1 cellular context compared by ENCODE assay signal in genomic region chr6:34233867-34234266, GRCh38.
TF ChIP-seq lines count a peak whose summit lies in the region.

No MANE protein-coding gene starts in this region.

TF ChIP-seq in SK-N-SH, 30 proteins besides CTCF, POLR2A, EP300 and RAD21:
- TF ChIP-seq SIN3A (IDR thresholded peaks at IDR 0.05; ENCODE audit: borderline replicate concordance, low read depth, low read length) (no peak), TCF12 (IDR thresholded peaks at IDR 0.05) (no peak), USF2 (IDR thresholded peaks at IDR 0.05; ENCODE audit: borderline replicate concordance, low read depth, low read length) (no peak), MXI1 (IDR thresholded peaks at IDR 0.05; ENCODE audit: low read depth, low read length) (no peak), ZBTB33 (IDR thresholded peaks at IDR 0.05; ENCODE audit: borderline replicate concordance, low read depth) (no peak)
TF ChIP-seq in SK-N-SH: peak in this region for 0.
